Comparison of ENCODE assay signal across 1 cellular context in genomic region chr1:111737216-111738132, GRCh38.
TF ChIP-seq lines count a peak whose summit lies in the region.

No MANE protein-coding gene starts in this region.

TF ChIP-seq in GM23338, 12 proteins besides CTCF, POLR2A, EP300 and RAD21 (continued from another document):
- no peak for TF ChIP-seq ZNF462 (CRISPR knock-in tag; IDR thresholded peaks at IDR 0.05)
- no peak for TF ChIP-seq REST (IDR thresholded peaks at IDR 0.05; ENCODE audit: unreplicated experiment)
- no peak for TF ChIP-seq POLR2AphosphoS5 (IDR thresholded peaks at IDR 0.05; ENCODE audit: low read depth)
- no peak for TF ChIP-seq EZH2 (IDR thresholded peaks at IDR 0.05; ENCODE audit: low read depth, unreplicated experiment)
- TF ChIP-seq ETS1 (IDR thresholded peaks at IDR 0.05): no peak
